ENCODE assay signal across 17 cellular contexts in genomic region chr3:81622395-81622794, GRCh38.
DNase-seq lines count a peak whose midpoint lies in the region; ATAC-seq and TF ChIP-seq lines count a peak whose summit lies in the region.
"Had no signal": no experiment of that assay in that cellular context is flagged by ENCODE, and none has a peak within 500 bp of the region (broad histone marks: within the 10 kb centered on the region; RNA-seq: fewer than 3 reads in every experiment).

No MANE protein-coding gene starts in this region.

- no peak overlapping the region for H3K18ac ChIP-seq in H9 (ENCODE audit: insufficient read length, low read depth, low read length)

- H3K4me3 ChIP-seq in astrocyte of the spinal cord (ENCODE audit: low read depth, low read length), result no peak overlapping the region
- H3K4me3 ChIP-seq in fibroblast of villous mesenchyme (ENCODE audit: low read depth, low read length), result no peak overlapping the region

- H4K91ac ChIP-seq in H9 (ENCODE audit: insufficient read length, low read depth, low read length), result no peak overlapping the region

- in situ Hi-C loops in astrocyte of the spinal cord (cut with HindIII; ENCODE audit: low sequenced_read_pairs), result no loop called here

- H4K8ac ChIP-seq in H9 (replicated peaks; ENCODE audit: insufficient read length, low read depth, low read length), result no peak overlapping the region

- H3K4ac ChIP-seq in H9 (ENCODE audit: low read depth, low read length), result no peak overlapping the region

- no peak overlapping the region for H2AK5ac ChIP-seq in H9 (ENCODE audit: insufficient read length, low read length)

- no peaks in the 10 kb centered on the region for H4K20me1 ChIP-seq in H9 (ENCODE audit: control insufficient read depth, insufficient read depth, insufficient read length)

- H3K27ac ChIP-seq in H9 (ENCODE audit: insufficient read length, low read depth, low read length), result no peak overlapping the region

- H2AFZ ChIP-seq in H9 (ENCODE audit: low read length), result no peak overlapping the region

- H3K14ac ChIP-seq in H9 (ENCODE audit: insufficient read depth, low read length), result no peak overlapping the region

- WGBS in H9 (ENCODE audit: extremely low coverage, insufficient read length, low lambda C conversion rate), result no CpG with 5 or more reads among the region's 4 CpGs

- no peak overlapping the region for H3K56ac ChIP-seq in H9 (ENCODE audit: insufficient read length, low read depth, low read length)

- no peaks in the 10 kb centered on the region for H3K36me3 Mint-ChIP-seq in H9 (ENCODE audit: insufficient read depth in 1 of 3, low read depth in 3 of 3)

- DNase-seq in AG20443 (ENCODE audit: low spot score) (peak; percentile 32), H9 (no peak), astrocyte of the spinal cord (ENCODE audit: low read depth, low spot score) (peak; percentile 3), fibroblast of villous mesenchyme (ENCODE audit: low read depth) (peak; percentile 3), H4 (ENCODE audit: low spot score) (no peak), NCI-H345 (lab: John Stamatoyannopoulos, UW) (no peak)
- DNase-seq: BE2C; CD4-positive, alpha-beta memory T cell; DMS79; H7; KBM-7; NCI-H1436; NCI-H2029 treated with DMSO at 0.1 percent for 48 hours; NCI-H510A treated with DMSO at 0.1 percent for 48 hours; NCI-H82 had no signal

- H3K4me2 ChIP-seq in H9 (ENCODE audit: insufficient read depth, insufficient read length, low read length), result no peak overlapping the region

- H3K4me1 ChIP-seq in H9 (ENCODE audit: insufficient read depth, low read length), result peaks cover 8% of the 10 kb centered on the region; the same call in 1 of the 2 replicates
- H3K4me1 ChIP-seq: BE2C had no signal

- no peak overlapping the region for H3K4me3 Mint-ChIP-seq in H9
- H3K4me3 Mint-ChIP-seq: CD4-positive, alpha-beta memory T cell had no signal

- no peaks in the 10 kb centered on the region for H3K23me2 ChIP-seq in H9 (ENCODE audit: insufficient read length, low read depth, low read length, poor library complexity, severe bottlenecking)

- no peak overlapping the region for H3K27ac Mint-ChIP-seq in H9
- H3K27ac Mint-ChIP-seq: CD4-positive, alpha-beta memory T cell had no signal

- H2BK15ac ChIP-seq in H9 (ENCODE audit: low read depth, low read length), result no peak overlapping the region

- no peaks in the 10 kb centered on the region for H3K79me2 ChIP-seq in H9 (ENCODE audit: insufficient read depth, low read length)

- peaks cover 17 to 20% of the 10 kb centered on the region in 2 experiments for H3K4me1 Mint-ChIP-seq in H9
- H3K4me1 Mint-ChIP-seq: CD4-positive, alpha-beta memory T cell had no signal

- no peak overlapping the region for H4K5ac ChIP-seq in H9 (ENCODE audit: insufficient read length, low read depth, low read length)

- peak overlapping the region; percentile 61 for H2BK120ac ChIP-seq in H9 (ENCODE audit: low read depth, low read length, poor library complexity, severe bottlenecking)

- no peak overlapping the region for H3K9ac ChIP-seq in H9 (ENCODE audit: extremely low read depth, insufficient read length, low read length)

- H3K9me3 Mint-ChIP-seq in H9, result no peaks in the 10 kb centered on the region
- H3K9me3 Mint-ChIP-seq: CD4-positive, alpha-beta memory T cell had no signal

- no peak overlapping the region for H3K23ac ChIP-seq in H9 (ENCODE audit: insufficient read length, low read depth, low read length)

- no peak overlapping the region for H2BK12ac ChIP-seq in H9 (ENCODE audit: insufficient read length, low read depth, low read length)

- no peak overlapping the region for H3T11ph ChIP-seq in H9 (ENCODE audit: low read length)

- no peaks in the 10 kb centered on the region for H3K79me1 ChIP-seq in H9 (ENCODE audit: insufficient read depth, low read depth, low read length, poor library complexity, severe bottlenecking)

- no peaks in the 10 kb centered on the region for H3K27me3 ChIP-seq in H9 (ENCODE audit: insufficient read depth, low read length)
- H3K27me3 ChIP-seq: BE2C had no signal

- H2BK5ac ChIP-seq in H9 (ENCODE audit: insufficient read length, low read length), result no peak overlapping the region

- H2BK20ac ChIP-seq in H9 (ENCODE audit: low read depth, low read length, poor library complexity, severe bottlenecking), result no peak overlapping the region

- ATAC-seq in HG03342 (IDR thresholded peaks at IDR 0.05; ENCODE audit: unreplicated experiment) (no peak), GM18858 (IDR thresholded peaks at IDR 0.05; ENCODE audit: unreplicated experiment) (no peak)

- no peaks in the 10 kb centered on the region for H3K9me3 ChIP-seq in H9 (ENCODE audit: control insufficient read depth, low read depth, low read length)
- H3K9me3 ChIP-seq: BE2C had no signal

- TF ChIP-seq CTCF in H9 (conservative IDR thresholded peaks at IDR 0.05) (no peak), astrocyte of the spinal cord (IDR thresholded peaks at IDR 0.05; ENCODE audit: low read depth, low read length) (no peak), fibroblast of villous mesenchyme (IDR thresholded peaks at IDR 0.05; ENCODE audit: insufficient read depth, low read depth, low read length) (no peak)

- no peaks in the 10 kb centered on the region for H3K27me3 Mint-ChIP-seq in H9 (ENCODE audit: low read depth)

Comparison
In these comparisons a context has a peak if more than half of its experiments do, and no peak if none do; other contexts are left out.
1. DNase-seq: peak in AG20443 (single experiment), astrocyte of the spinal cord (single experiment) and fibroblast of villous mesenchyme (single experiment); none in H9 (single experiment), H4 (single experiment) and NCI-H345 (single experiment).